15 cellular contexts compared by ENCODE assay signal in genomic region chr15:65789105-65789504, GRCh38. TPM values are rescaled to one million over a fixed set of nuclear protein-coding genes. Genes with fewer than 3 reads are reported as not detected.
DNase-seq lines count a peak whose midpoint lies in the region; ATAC-seq and TF ChIP-seq lines count a peak whose summit lies in the region.
"Had no signal": no experiment of that assay in that cellular context is flagged by ENCODE, and none has a peak within 500 bp of the region (broad histone marks: within the 10 kb centered on the region; RNA-seq: fewer than 3 reads in every experiment).

No MANE protein-coding gene starts in this region.

- no peak overlapping the region for H3K9ac ChIP-seq in BLaER1 treated with 17β-estradiol and CSF1 and Interleukin-3, amounts not matched to agents 10 nM and 100 nM

- H3K4me2 ChIP-seq in BLaER1 treated with 17β-estradiol and CSF1 and Interleukin-3, amounts not matched to agents 10 nM and 100 nM: peak overlapping the region in 6 of 11 experiments; percentile 83 to 91 (median 88); a peak in 8 of 22 replicates

- H3K27me3 Mint-ChIP-seq in CD8-positive, alpha-beta T cell (ENCODE audit: low read depth): no peaks in the 10 kb centered on the region
- H3K27me3 Mint-ChIP-seq in T-helper 17 cell (no peaks in the 10 kb centered on the region), memory B cell (no peaks in the 10 kb centered on the region)

- no peak for TF ChIP-seq CTCF in CD8-positive, alpha-beta T cell (IDR thresholded peaks at IDR 0.05)
- no peak for TF ChIP-seq CTCF in RWPE1 (conservative IDR thresholded peaks at IDR 0.05; ENCODE audit: low read depth)
- no peak for TF ChIP-seq CTCF in transverse colon (IDR thresholded peaks at IDR 0.05)

- no peak for ATAC-seq in CD8-positive, alpha-beta T cell
- ATAC-seq in T-helper 17 cell (no peak), memory B cell (ENCODE audit: low read depth) (no peak), HG02588 (IDR thresholded peaks at IDR 0.05; ENCODE audit: unreplicated experiment) (no peak)
- ATAC-seq: left ventricle myocardium superior had no signal

- TF ChIP-seq POLR2A in transverse colon (IDR thresholded peaks at IDR 0.05): no peak

- no peak overlapping the region for H3K27ac ChIP-seq in BLaER1 treated with 17β-estradiol and CSF1 and Interleukin-3, amounts not matched to agents 10 nM and 100 nM
- H3K27ac ChIP-seq in CD8-positive, alpha-beta T cell (ENCODE audit: low read depth, low read length): no peak overlapping the region
- H3K27ac ChIP-seq in RWPE1: no peak overlapping the region
- no peak overlapping the region for H3K27ac ChIP-seq in transverse colon
- H3K27ac ChIP-seq: ascending aorta, SJSA1 had no signal

- WGBS in transverse colon (ENCODE audit: low coverage in 1 of 2), 2 donors: 50 to 71% methylated on average over 1 to 3 of the region's 3 CpGs

- in situ Hi-C loops in transverse colon (cut with MboI; ENCODE audit: low pct_ligation_motif_present in 1 of 4, low pct_unique_long_range_greater_than_20kb in 1 of 4, low sequenced_read_pairs in 3 of 4): no loop called here

- H3K36me3 ChIP-seq in BLaER1 treated with 17β-estradiol and CSF1 and Interleukin-3, amounts not matched to agents 10 nM and 100 nM: peaks cover 0 to 12% (median 11%) of the 10 kb centered on the region in 11 experiments; a peak in 17 of 22 replicates
- no peaks in the 10 kb centered on the region for H3K36me3 ChIP-seq in CD8-positive, alpha-beta T cell (ENCODE audit: insufficient read depth, low read length)
- no peaks in the 10 kb centered on the region for H3K36me3 ChIP-seq in transverse colon
- H3K36me3 ChIP-seq: ascending aorta, BE2C, SJSA1 had no signal

- H3K27ac Mint-ChIP-seq in CD8-positive, alpha-beta T cell: peak overlapping the region; percentile 78
- H3K27ac Mint-ChIP-seq in T-helper 17 cell (peak overlapping the region; percentile 99), memory B cell (peak overlapping the region; percentile 100)
- H3K27ac Mint-ChIP-seq: nephron progenitor cell had no signal

- POLR2A ChIA-PET in CD8-positive, alpha-beta T cell (lab: Charles Lee): no interaction called here
- POLR2A ChIA-PET in RWPE1 (lab: Yijun Ruan, JAX; ENCODE audit: low non-redundant PET): no interaction called here

- H3K9me3 ChIP-seq in BLaER1 treated with 17β-estradiol and CSF1 and Interleukin-3, amounts not matched to agents 10 nM and 100 nM (replicated peaks in 1 of 11): no peaks in the 10 kb centered on the region
- no peaks in the 10 kb centered on the region for H3K9me3 ChIP-seq in CD8-positive, alpha-beta T cell (ENCODE audit: low read length)
- no peaks in the 10 kb centered on the region for H3K9me3 ChIP-seq in T-helper 17 cell (ENCODE audit: control insufficient read depth, low read length, poor library complexity, severe bottlenecking)
- H3K9me3 ChIP-seq in transverse colon: no peaks in the 10 kb centered on the region
- H3K9me3 ChIP-seq: ascending aorta, BE2C, SJSA1 had no signal

- peaks cover 36 to 49% (median 42%) of the 10 kb centered on the region in 10 experiments for H3K4me1 ChIP-seq in BLaER1 treated with 17β-estradiol and CSF1 and Interleukin-3, amounts not matched to agents 10 nM and 100 nM
- peaks cover 37% of the 10 kb centered on the region for H3K4me1 ChIP-seq in CD8-positive, alpha-beta T cell (ENCODE audit: insufficient read depth, low read length)
- peaks cover 2 to 47% (median 17%) of the 10 kb centered on the region in 4 donors for H3K4me1 ChIP-seq in transverse colon

- no peak for TF ChIP-seq EP300 in transverse colon (IDR thresholded peaks at IDR 0.05; ENCODE audit: low read depth)

- no peak for DNase-seq in CD8-positive, alpha-beta T cell
- no peak for DNase-seq in T-helper 17 cell
- DNase-seq in memory B cell (ENCODE audit: low spot score in 2 of 2): no peak
- DNase-seq in RWPE1 (ENCODE audit: low spot score): no peak
- DNase-seq in transverse colon: no peak
- DNase-seq: BE2C, DMS79, left ventricle myocardium superior, NCI-H1417 treated with DMSO at 0.1 percent for 48 hours, NCI-H226, nephron progenitor cell had no signal

- peaks cover 0 to 50% (median 7%) of the 10 kb centered on the region in 11 experiments; a peak in 8 of 22 replicates for H4K20me1 ChIP-seq in BLaER1 treated with 17β-estradiol and CSF1 and Interleukin-3, amounts not matched to agents 10 nM and 100 nM

- peak overlapping the region; percentile 88 for H3K4me3 Mint-ChIP-seq in CD8-positive, alpha-beta T cell
- H3K4me3 Mint-ChIP-seq in T-helper 17 cell (peak overlapping the region; percentile 52), memory B cell (peak overlapping the region; percentile 88)
- H3K4me3 Mint-ChIP-seq: nephron progenitor cell had no signal

- no peaks in the 10 kb centered on the region for H3K27me3 ChIP-seq in BLaER1 treated with 17β-estradiol and CSF1 and Interleukin-3, amounts not matched to agents 10 nM and 100 nM
- no peaks in the 10 kb centered on the region for H3K27me3 ChIP-seq in CD8-positive, alpha-beta T cell (ENCODE audit: insufficient read depth, low read length)
- H3K27me3 ChIP-seq in transverse colon: no peaks in the 10 kb centered on the region
- H3K27me3 ChIP-seq: ascending aorta, BE2C, SJSA1 had no signal

- H3K36me3 Mint-ChIP-seq in CD8-positive, alpha-beta T cell: peaks cover 20% of the 10 kb centered on the region
- H3K36me3 Mint-ChIP-seq in T-helper 17 cell (ENCODE audit: low read depth) (no peaks in the 10 kb centered on the region), memory B cell (no peaks in the 10 kb centered on the region)

- no peak overlapping the region for H3K4me3 ChIP-seq in BLaER1 treated with 17β-estradiol and CSF1 and Interleukin-3, amounts not matched to agents 10 nM and 100 nM
- no peak overlapping the region for H3K4me3 ChIP-seq in CD8-positive, alpha-beta T cell (ENCODE audit: low read depth, low read length)
- H3K4me3 ChIP-seq in transverse colon: no peak overlapping the region
- H3K4me3 ChIP-seq: ascending aorta, SJSA1 had no signal

- CTCF ChIA-PET in CD8-positive, alpha-beta T cell (lab: Charles Lee): interaction anchor here (1.0 kb wide), 1 partner anchor 80 kb away, joined by 3 read pairs; the partner anchor contains the start of gene RAB11A
- CTCF ChIA-PET in RWPE1 (lab: Yijun Ruan, JAX): no interaction called here

- H3K9me3 Mint-ChIP-seq in CD8-positive, alpha-beta T cell: no peaks in the 10 kb centered on the region
- no peaks in the 10 kb centered on the region for H3K9me3 Mint-ChIP-seq in memory B cell
- H3K9me3 Mint-ChIP-seq: nephron progenitor cell had no signal

- peaks cover 46% of the 10 kb centered on the region for H3K4me1 Mint-ChIP-seq in CD8-positive, alpha-beta T cell (ENCODE audit: low read depth)
- peaks cover 26% of the 10 kb centered on the region for H3K4me1 Mint-ChIP-seq in T-helper 17 cell
- H3K4me1 Mint-ChIP-seq in memory B cell: peaks cover 16% of the 10 kb centered on the region

- intact Hi-C loops in CD8-positive, alpha-beta T cell (cut with DNase I, micrococcal nuclease): loop anchor here in 1 of 2 experiments (10.0 kb wide), 1 partner anchor 54 kb away; no protein-coding TSS in a partner anchor
- intact Hi-C loops in transverse colon (cut with DNase I; ENCODE audit: low total_unique reads): no loop called here

RNA-seq across cellular contexts. Expression of gene DENND4A, which starts 3.0 kb away (rescaled TPM):
- 100 to 1,000 TPM; 105 TPM for total RNA-seq in CD8-positive, alpha-beta T cell
- total RNA-seq in T-helper 17 cell: 10 to 100 TPM; 63.5 to 71.7 TPM
- total RNA-seq in transverse colon: 10 to 100 TPM; 16.5 to 40.4 (median 24.5) TPM
